Comparison of ENCODE assay signal across 21 cellular contexts in the genomic region with DNA sequence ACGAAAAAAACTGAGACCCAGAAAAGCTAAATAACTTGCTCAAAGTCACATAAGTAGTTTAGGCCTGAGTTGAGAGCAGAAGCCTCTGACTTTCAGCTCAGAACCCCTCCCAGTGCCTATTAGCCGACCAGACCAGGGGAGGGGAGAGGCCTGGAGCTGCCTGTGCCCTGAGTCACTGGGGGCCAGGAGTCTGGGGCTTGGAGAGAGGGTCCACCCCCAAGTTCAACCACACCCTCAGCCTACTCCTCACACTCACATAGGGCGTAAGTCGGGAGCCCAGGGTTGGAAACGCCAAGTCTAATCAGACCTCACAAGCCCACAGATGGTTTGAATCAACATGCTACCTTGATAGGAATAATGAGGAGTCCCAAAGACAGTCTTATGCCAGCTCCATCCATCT. TPM values are rescaled to one million over a fixed set of nuclear protein-coding genes. Genes with fewer than 3 reads are reported as not detected.
"Had no signal": no experiment of that assay in that cellular context is flagged by ENCODE, and none has a peak within 500 bp of the region (broad histone marks: within the 10 kb centered on the region; RNA-seq: fewer than 3 reads in every experiment).

No MANE protein-coding gene starts in this region.

- H3K9me3 Mint-ChIP-seq: activated naive CD8-positive, alpha-beta T cell treated with anti-CD3 and anti-CD28 coated beads for 36 hours; activated T-helper 1 cell treated with anti-CD3 and anti-CD28 coated beads, Interleukin-12 subunit alpha, Interleukin-12 subunit beta, Interleukin-2, Interleukin-4 antibody, amounts not matched to agents 30 ng/mL and 10 ng/mL and 1 ng/mL, durations not matched to agents 14 hours and 24 hours and 36 hours; naive thymus-derived CD4-positive, alpha-beta T cell; WTC11 had no signal

- H3K36me3 ChIP-seq: cardiac muscle cell, gastrocnemius medialis, heart left ventricle, left ventricle myocardium inferior, neutrophil, sigmoid colon had no signal

- H3K4me3 Mint-ChIP-seq: activated CD4-positive, alpha-beta T cell treated with anti-CD3 and anti-CD28 coated beads for 36 hours; activated naive CD8-positive, alpha-beta T cell treated with anti-CD3 and anti-CD28 coated beads for 36 hours; activated T-helper 1 cell treated with anti-CD3 and anti-CD28 coated beads, Interleukin-12 subunit alpha, Interleukin-12 subunit beta, Interleukin-2, Interleukin-4 antibody, amounts not matched to agents 30 ng/mL and 10 ng/mL and 1 ng/mL, durations not matched to agents 14 hours and 24 hours and 36 hours; naive thymus-derived CD4-positive, alpha-beta T cell; WTC11 had no signal

- H3K36me3 Mint-ChIP-seq: activated naive CD8-positive, alpha-beta T cell treated with anti-CD3 and anti-CD28 coated beads for 36 hours; WTC11 had no signal

- H3K27me3 ChIP-seq: cardiac muscle cell, dorsolateral prefrontal cortex, gastrocnemius medialis, heart left ventricle, sigmoid colon had no signal

- DNase-seq: activated CD4-positive, alpha-beta T cell treated with anti-CD3 and anti-CD28 coated beads for 36 hours; activated CD4-positive, alpha-beta T cell treated with anti-CD3 and anti-CD28 coated beads, Interleukin-2, amount 50 U/mL, for 48 hours; activated naive CD8-positive, alpha-beta T cell treated with anti-CD3 and anti-CD28 coated beads for 36 hours; amniotic stem cell; dorsolateral prefrontal cortex; gastrocnemius medialis; heart left ventricle; kidney glomerular epithelial cell; left ventricle myocardium inferior; mammary epithelial cell; mucosa of descending colon; naive thymus-derived CD4-positive, alpha-beta T cell; sigmoid colon; stimulated activated naive CD4-positive, alpha-beta T cell; T-helper 2 cell had no signal

- H3K9me3 ChIP-seq: gastrocnemius medialis, heart left ventricle, left ventricle myocardium inferior, mucosa of descending colon, neutrophil, sigmoid colon had no signal

- FAIRE-seq: urothelium cell line had no signal

- H3K4me1 ChIP-seq: gastrocnemius medialis, left ventricle myocardium inferior, sigmoid colon had no signal

- H3K27ac Mint-ChIP-seq: activated CD4-positive, alpha-beta T cell treated with anti-CD3 and anti-CD28 coated beads for 36 hours; activated naive CD8-positive, alpha-beta T cell treated with anti-CD3 and anti-CD28 coated beads for 36 hours; activated T-helper 1 cell treated with anti-CD3 and anti-CD28 coated beads, Interleukin-12 subunit alpha, Interleukin-12 subunit beta, Interleukin-2, Interleukin-4 antibody, amounts not matched to agents 30 ng/mL and 10 ng/mL and 1 ng/mL, durations not matched to agents 14 hours and 24 hours and 36 hours; naive thymus-derived CD4-positive, alpha-beta T cell; WTC11 had no signal

- H3K27ac ChIP-seq: cardiac muscle cell, dorsolateral prefrontal cortex, epithelial cell of prostate, gastrocnemius medialis, heart left ventricle, left ventricle myocardium inferior, neutrophil, sigmoid colon had no signal

- H3K4me3 ChIP-seq: cardiac muscle cell, dorsolateral prefrontal cortex, gastrocnemius medialis, heart left ventricle, left ventricle myocardium inferior, mucosa of descending colon, sigmoid colon had no signal

- H3K4me1 Mint-ChIP-seq: activated naive CD8-positive, alpha-beta T cell treated with anti-CD3 and anti-CD28 coated beads for 36 hours had no signal

RNA-seq across cellular contexts. Expression of gene PKDCC, which starts 12.6 kb away (rescaled TPM):
- total RNA-seq: activated CD4-positive, alpha-beta T cell treated with anti-CD3 and anti-CD28 coated beads for 36 hours; activated naive CD8-positive, alpha-beta T cell treated with anti-CD3 and anti-CD28 coated beads for 36 hours; activated T-helper 1 cell treated with anti-CD3 and anti-CD28 coated beads, Interleukin-12 subunit alpha, Interleukin-12 subunit beta, Interleukin-2, Interleukin-4 antibody, amounts not matched to agents 30 ng/mL and 10 ng/mL and 1 ng/mL, durations not matched to agents 14 hours and 24 hours and 36 hours; naive thymus-derived CD4-positive, alpha-beta T cell had no signal
- polyA plus RNA-seq: mammary epithelial cell; naive thymus-derived CD4-positive, alpha-beta T cell had no signal
